ENCODE assay signal across 15 cellular contexts in the genomic region with DNA sequence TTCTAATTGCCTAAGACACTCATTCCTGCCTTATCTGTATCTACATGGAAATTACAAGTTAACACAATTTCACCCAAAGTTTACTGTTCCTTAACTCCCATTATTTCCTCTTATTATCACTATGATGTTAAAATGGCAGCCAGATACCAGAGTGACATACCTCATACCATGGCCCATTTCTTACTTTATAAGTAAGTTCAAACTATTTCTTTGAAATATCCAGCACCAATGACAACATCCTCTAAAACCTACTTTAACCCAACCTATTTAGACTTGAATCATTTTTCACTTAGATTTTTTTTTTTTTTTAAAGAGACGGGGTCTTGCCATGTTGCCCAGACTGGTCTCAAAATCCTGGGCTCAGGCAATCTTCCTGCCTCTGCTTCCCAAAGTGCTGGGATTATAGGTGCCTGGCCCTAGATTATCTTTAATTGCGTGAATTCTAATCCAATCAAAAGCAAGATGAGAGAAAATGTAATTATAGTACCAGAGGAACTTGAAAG.
"Had no signal": no experiment of that assay in that cellular context is flagged by ENCODE, and none has a peak within 500 bp of the region (broad histone marks: within the 10 kb centered on the region; RNA-seq: fewer than 3 reads in every experiment).

No MANE protein-coding gene starts in this region.

- ATAC-seq: activated CD4-positive, alpha-beta T cell treated with anti-CD3 and anti-CD28 coated beads for 36 hours; esophagus mucosa; foreskin keratinocyte; heart left ventricle; left lobe of liver; mucosa of descending colon; naive thymus-derived CD8-positive, alpha-beta T cell; sciatic nerve had no signal

- H3K9me3 Mint-ChIP-seq: naive thymus-derived CD8-positive, alpha-beta T cell had no signal

- H3K4me3 Mint-ChIP-seq: activated CD4-positive, alpha-beta T cell treated with anti-CD3 and anti-CD28 coated beads for 36 hours; naive thymus-derived CD8-positive, alpha-beta T cell had no signal

- H3K27ac Mint-ChIP-seq: activated CD4-positive, alpha-beta T cell treated with anti-CD3 and anti-CD28 coated beads for 36 hours had no signal

- H3K27ac ChIP-seq: foreskin keratinocyte, heart left ventricle, spleen, WERI-Rb-1 had no signal

- DNase-seq: activated CD4-positive, alpha-beta T cell treated with anti-CD3 and anti-CD28 coated beads for 36 hours; activated CD8-positive, alpha-beta memory T cell treated with anti-CD3 and anti-CD28 coated beads for 24 hours; activated naive CD4-positive, alpha-beta T cell; foreskin keratinocyte; heart left ventricle; mammary epithelial cell; mucosa of descending colon; naive thymus-derived CD8-positive, alpha-beta T cell; spleen; stimulated activated CD4-positive, alpha-beta T cell treated with anti-CD3 and anti-CD28 coated beads, Interleukin-2, amount 100 ng/mL, for 24 hours; stimulated activated naive CD4-positive, alpha-beta T cell; WERI-Rb-1 had no signal

- H3K27me3 Mint-ChIP-seq: activated CD4-positive, alpha-beta T cell treated with anti-CD3 and anti-CD28 coated beads for 36 hours; naive thymus-derived CD8-positive, alpha-beta T cell had no signal
